In genomic region chr1:145885738-145886287, GRCh38 we compare ENCODE assay signal across 8 cellular contexts. TPM values are rescaled to one million over a fixed set of nuclear protein-coding genes. Genes with fewer than 3 reads are reported as not detected.
A peak's percentile ranks its signal among the peaks of the same experiment; 100 is the strongest.
DNase-seq lines count a peak whose midpoint lies in the region; ATAC-seq and TF ChIP-seq lines count a peak whose summit lies in the region.

TSS of gene ANKRD35 (minus strand) at chr1:145885866. CDS start at chr1:145885758, 108 bp downstream.

- CTCF ChIA-PET in PC-9 (lab: Charles Lee): no interaction called here
- CTCF ChIA-PET in naive thymus-derived CD4-positive, alpha-beta T cell (lab: Charles Lee): interaction anchor here (1.3 to 1.5 kb wide), 2 partner anchors 27 to 122 kb away, joined by 3 read pairs; no protein-coding TSS in a partner anchor

- H3K27me3 Mint-ChIP-seq in naive thymus-derived CD4-positive, alpha-beta T cell: peaks cover 6 to 39% (median 20%) of the 10 kb centered on the region in 5 donors

- H3K9me3 Mint-ChIP-seq in naive thymus-derived CD4-positive, alpha-beta T cell: no peaks in the 10 kb centered on the region

- H3K4me3 ChIP-seq in PC-9 (peak within 1 kb of the TSS; percentile 58), fibroblast of lung (replicated peaks in 1 of 4; ENCODE audit: control extremely low read depth in 1 of 4, insufficient read depth in 1 of 4, low read depth in 3 of 4, low read length in 4 of 4) (peak within 1 kb of the TSS; percentile 67 to 76 (median 72))
- peak within 1 kb of the TSS; percentile 60 for H3K4me3 ChIP-seq in naive thymus-derived CD4-positive, alpha-beta T cell (ENCODE audit: low read length)

- H3K9me3 ChIP-seq in PC-9 (ENCODE audit: insufficient read depth, low read depth) (no peaks in the 10 kb centered on the region), fibroblast of lung (ENCODE audit: control insufficient read depth, insufficient read depth, low read depth, low read length) (no peaks in the 10 kb centered on the region)
- H3K9me3 ChIP-seq in naive thymus-derived CD4-positive, alpha-beta T cell (ENCODE audit: control insufficient read depth in 2 of 3, low read length in 3 of 3): no peaks in the 10 kb centered on the region

- POLR2A ChIA-PET in PC-9 (lab: Charles Lee; ENCODE audit: unreplicated experiment): no interaction called here
- POLR2A ChIA-PET in naive thymus-derived CD4-positive, alpha-beta T cell (lab: Charles Lee): interaction anchor here (0.7 to 1.6 kb wide), 6 partner anchors 12 to 94 kb away, joined by 3 to 5 read pairs (median 4); partner anchors contain the start of genes LIX1L and RBM8A

- TF ChIP-seq RAD21 in Ishikawa (IDR thresholded peaks at IDR 0.05; ENCODE audit: low read depth): no peak

- peak within 1 kb of the TSS; percentile 23 for H3K9ac ChIP-seq in fibroblast of lung (ENCODE audit: insufficient read depth, low read length)

- H3K27ac ChIP-seq in PC-9: no peak within 1 kb of the TSS
- no peak within 1 kb of the TSS for H3K27ac ChIP-seq in fibroblast of lung (ENCODE audit: insufficient read depth, low read length)
- H3K27ac ChIP-seq in naive thymus-derived CD4-positive, alpha-beta T cell (ENCODE audit: low read depth, low read length): no peak within 1 kb of the TSS

- intact Hi-C loops in PC-9 (cut with micrococcal nuclease; ENCODE audit: unreplicated experiment): no loop called here
- intact Hi-C loops in naive thymus-derived CD4-positive, alpha-beta T cell (cut with micrococcal nuclease): loop anchor here (1.0 to 2.0 kb wide), 3 partner anchors 27 to 33 kb away; partner anchors contain the start of genes PIAS3 (in 2 of the 2) and PEX11B (in 1 of the 2)

- no peaks in the 10 kb centered on the region for H3K36me3 ChIP-seq in PC-9 (ENCODE audit: low read depth)
- no peaks in the 10 kb centered on the region for H3K36me3 ChIP-seq in fibroblast of lung (ENCODE audit: control insufficient read depth, insufficient read depth, low read length)
- H3K36me3 ChIP-seq in naive thymus-derived CD4-positive, alpha-beta T cell (ENCODE audit: control insufficient read depth in 2 of 3, insufficient read depth in 3 of 3, low read length in 3 of 3): no peaks in the 10 kb centered on the region

- DNase-seq in DMS153 (lab: John Stamatoyannopoulos, UW): peak; percentile 72
- DNase-seq in PC-9: peak; percentile 59 to 71
- peak; percentile 71 for DNase-seq in activated T-helper 1 cell treated with Interleukin-2 at 50 U/mL for 16 hours (ENCODE audit: low read depth)
- DNase-seq in fibroblast of lung (ENCODE audit: low read depth in 2 of 2): peak; percentile 42 to 45
- DNase-seq in naive thymus-derived CD4-positive, alpha-beta T cell: peak; percentile 73 to 87 (median 87)
- DNase-seq in stimulated activated CD8-positive, alpha-beta memory T cell treated with anti-CD3 and anti-CD28 coated beads, Interleukin-7, amount 100 ng/mL, for 4 hours (ENCODE audit: low read depth in 2 of 2): peak; percentile 80 to 82

- H3K4me1 ChIP-seq in PC-9 (replicated peaks; ENCODE audit: insufficient read depth): peaks cover 32% of the 10 kb centered on the region
- H3K4me1 ChIP-seq in fibroblast of lung (ENCODE audit: control insufficient read depth, extremely low read depth, insufficient read depth, low read length): peaks cover 3% of the 10 kb centered on the region
- peaks cover 5 to 9% of the 10 kb centered on the region in 2 donors for H3K4me1 ChIP-seq in naive thymus-derived CD4-positive, alpha-beta T cell (ENCODE audit: control insufficient read depth in 2 of 2, insufficient read depth in 2 of 2, low read length in 2 of 2)

- H3K27me3 ChIP-seq in PC-9 (ENCODE audit: insufficient read depth, low read depth) (no peaks in the 10 kb centered on the region), fibroblast of lung (ENCODE audit: control insufficient read depth, insufficient read depth, low read length) (peaks cover 3% of the 10 kb centered on the region)
- no peaks in the 10 kb centered on the region for H3K27me3 ChIP-seq in naive thymus-derived CD4-positive, alpha-beta T cell (ENCODE audit: control insufficient read depth in 2 of 2, insufficient read depth in 2 of 2, low read length in 2 of 2)

- peak within 1 kb of the TSS; percentile 91 for H2AFZ ChIP-seq in PC-9
- peak within 1 kb of the TSS; percentile 97 for H2AFZ ChIP-seq in fibroblast of lung (ENCODE audit: low read length)

- H3K4me2 ChIP-seq in PC-9: peak within 1 kb of the TSS; percentile 89
- H3K4me2 ChIP-seq in fibroblast of lung (ENCODE audit: extremely low read depth, insufficient read depth, low read length): peak within 1 kb of the TSS; percentile 85

- peak; percentile 97 for ATAC-seq in GM21737 (IDR thresholded peaks at IDR 0.05; ENCODE audit: unreplicated experiment)
- peak; percentile 99 for ATAC-seq in naive thymus-derived CD4-positive, alpha-beta T cell

- H4K20me1 ChIP-seq in PC-9 (ENCODE audit: insufficient read depth) (no peaks in the 10 kb centered on the region), fibroblast of lung (ENCODE audit: control insufficient read depth, extremely low read depth, insufficient read depth, low read length) (no peaks in the 10 kb centered on the region)

- H3K36me3 Mint-ChIP-seq in naive thymus-derived CD4-positive, alpha-beta T cell: no peaks in the 10 kb centered on the region

- TF ChIP-seq CTCF in PC-9 (conservative IDR thresholded peaks at IDR 0.05) (no peak), fibroblast of lung (conservative IDR thresholded peaks at IDR 0.05 in 1 of 2, IDR thresholded peaks at IDR 0.05 in 1 of 2; ENCODE audit: low read depth in 1 of 2, low read length in 2 of 2) (no peak)

- H3K79me2 ChIP-seq in PC-9 (ENCODE audit: low read depth) (no peaks in the 10 kb centered on the region), fibroblast of lung (ENCODE audit: control insufficient read depth, insufficient read depth, low read length) (no peaks in the 10 kb centered on the region)

- no peak for TF ChIP-seq EP300 in Ishikawa (IDR thresholded peaks at IDR 0.05; ENCODE audit: borderline replicate concordance)

- peaks cover 9 to 22% (median 12%) of the 10 kb centered on the region in 7 donors for H3K4me1 Mint-ChIP-seq in naive thymus-derived CD4-positive, alpha-beta T cell

- BruUV-seq in PC-9 (replicated peaks; lab: Mats Ljungman, UMichigan): no TSS peak

- peak within 1 kb of the TSS in 6 of 9 donors; percentile 6 to 79 (median 39) for H3K27ac Mint-ChIP-seq in naive thymus-derived CD4-positive, alpha-beta T cell

- H3K9me2 ChIP-seq in PC-9 (ENCODE audit: insufficient read depth): no peaks in the 10 kb centered on the region

- peak within 1 kb of the TSS; percentile 73 to 93 (median 88) for H3K4me3 Mint-ChIP-seq in naive thymus-derived CD4-positive, alpha-beta T cell

- peaks cover 14% of the 10 kb centered on the region for H3F3A ChIP-seq in PC-9 (ENCODE audit: insufficient read depth, low read depth)

TF ChIP-seq in Ishikawa, 13 proteins besides CTCF, POLR2A, EP300 and RAD21:
- TF ChIP-seq EGR1 (IDR thresholded peaks at IDR 0.05): no peak
- peak; percentile 24; the same call in 1 of the 2 replicates for TF ChIP-seq TAF1 (IDR thresholded peaks at IDR 0.05; ENCODE audit: low read depth)

RNA-seq across cellular contexts. Expression of gene ANKRD35, which starts in this region (rescaled TPM):
- total RNA-seq in PC-9 (2021) (0.78 and 1.2 TPM in 2 replicates), fibroblast of lung (2.3 and 4.5 TPM in 2 replicates)
- polyA plus RNA-seq in fibroblast of lung: 0.65 and 3.4 TPM in 2 replicates
- 1.4 and 7.6 TPM in 2 replicates for polyA plus RNA-seq in fibroblast of lung (2012)
- polyA minus RNA-seq in fibroblast of lung (ENCODE audit: low replicate concordance): 0.74 TPM in 1 of 2 replicates, not detected in the other
- total RNA-seq in naive thymus-derived CD4-positive, alpha-beta T cell: under 1 TPM in 2 of 5 experiments, not detected in 3; 0.15 to 0.58 TPM
- under 1 TPM; 0.12 to 0.14 TPM for polyA plus RNA-seq in naive thymus-derived CD4-positive, alpha-beta T cell

Comparison
In these comparisons a context has a peak if more than half of its experiments do, and no peak if none do; other contexts are left out.
1. Peak in DNase-seq, ATAC-seq and H3K4me3 ChIP-seq in naive thymus-derived CD4-positive, alpha-beta T cell; RNA of the gene not detected or under 1 TPM.